18 cellular contexts compared by ENCODE assay signal in the genomic region with DNA sequence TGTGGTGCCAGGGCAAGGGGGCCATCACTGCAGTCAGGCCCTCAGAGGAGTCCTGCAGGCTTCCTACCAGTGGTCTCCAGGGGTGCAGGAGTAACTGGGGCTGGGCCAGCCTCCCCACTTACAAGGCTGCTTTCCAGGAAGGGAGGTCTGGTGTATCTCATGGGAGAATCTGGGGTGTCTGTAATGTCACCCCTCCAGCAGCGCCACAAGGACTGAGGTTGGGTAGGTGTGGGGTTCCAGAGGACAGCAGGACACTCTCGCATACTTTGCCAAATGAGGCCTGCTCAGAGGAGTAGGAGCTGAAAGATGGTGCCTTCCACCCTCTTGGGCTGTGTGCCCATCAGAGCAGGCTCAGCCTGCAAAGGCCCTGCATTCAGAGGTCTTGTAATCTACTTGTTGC. TPM values are rescaled to one million over a fixed set of nuclear protein-coding genes. Genes with fewer than 3 reads are reported as not detected.
DNase-seq lines count a peak whose midpoint lies in the region; ATAC-seq and TF ChIP-seq lines count a peak whose summit lies in the region.
"Had no signal": no experiment of that assay in that cellular context is flagged by ENCODE, and none has a peak within 500 bp of the region (broad histone marks: within the 10 kb centered on the region; RNA-seq: fewer than 3 reads in every experiment).

No MANE protein-coding gene starts in this region.

- H3K9me2 ChIP-seq in PC-3 (replicated peaks; ENCODE audit: low read length) = no peaks in the 10 kb centered on the region

- no peak overlapping the region for H3K27ac ChIP-seq in right cardiac atrium (ENCODE audit: low read length)
- H3K27ac ChIP-seq in right atrium auricular region = no peak overlapping the region
- H3K27ac ChIP-seq in PC-3 (ENCODE audit: low read length) = no peak overlapping the region
- no peak overlapping the region for H3K27ac ChIP-seq in tibial artery
- no peak overlapping the region for H3K27ac ChIP-seq in vagina
- H3K27ac ChIP-seq: A549, SJSA1 had no signal

- no peaks in the 10 kb centered on the region for H4K20me1 ChIP-seq in PC-3 (ENCODE audit: low read length)

- H3K4me3 ChIP-seq in right cardiac atrium (ENCODE audit: low read length) (no peak overlapping the region), right atrium auricular region (no peak overlapping the region), PC-3 (ENCODE audit: low read length) (no peak overlapping the region), tibial artery (no peak overlapping the region), vagina (no peak overlapping the region)
- H3K4me3 ChIP-seq: A549, SJSA1 had no signal

- no peak overlapping the region for H3K4me2 ChIP-seq in PC-3 (ENCODE audit: low read length)
- H3K4me2 ChIP-seq: A549 had no signal

- ATAC-seq in right cardiac atrium = peak; percentile 4 to 20
- ATAC-seq in PC-3 = no peak
- ATAC-seq in GM19351 (IDR thresholded peaks at IDR 0.05; ENCODE audit: unreplicated experiment) = no peak
- ATAC-seq: A549 had no signal

- BruUV-seq in PC-3 (replicated peaks; lab: Mats Ljungman, UMichigan) = TSS peak; percentile 36

- TF ChIP-seq CTCF in right atrium auricular region (IDR thresholded peaks at IDR 0.05) (no peak), PC-3 (conservative IDR thresholded peaks at IDR 0.05; ENCODE audit: low read depth, low read length) (no peak), tibial artery (IDR thresholded peaks at IDR 0.05) (no peak), vagina (IDR thresholded peaks at IDR 0.05) (no peak)

- POLR2A ChIA-PET in PC-3 (lab: Charles Lee; ENCODE audit: unreplicated experiment) = interaction anchor here (0.6 kb wide), 1 partner anchor 9 kb away, joined by 4 read pairs; no protein-coding TSS in a partner anchor

- CTCF ChIA-PET in PC-3 (lab: Charles Lee) = no interaction called here

- no peak overlapping the region for H3K9ac ChIP-seq in PC-3 (ENCODE audit: low read length)

- H3K4me1 ChIP-seq in right cardiac atrium (ENCODE audit: control insufficient read depth, insufficient read depth, low read length) (peaks cover 2% of the 10 kb centered on the region), right atrium auricular region (peaks cover 0 to 47% of the 10 kb centered on the region in 2 donors), PC-3 (ENCODE audit: insufficient read depth, low read length) (no peaks in the 10 kb centered on the region), tibial artery (peaks cover 0 to 5% (median 0%) of the 10 kb centered on the region in 4 donors), vagina (peaks cover 19% of the 10 kb centered on the region)
- H3K4me1 ChIP-seq: A549, SJSA1 had no signal

- 73% methylated on average over 2 of the region's 2 CpGs for WGBS in right cardiac atrium

- H3F3A ChIP-seq in PC-3 (ENCODE audit: low read length, unreplicated experiment) = no peaks in the 10 kb centered on the region

- intact Hi-C loops in right cardiac atrium (cut with DNase I) = no loop called here
- intact Hi-C loops in PC-3 (cut with micrococcal nuclease) = no loop called here
- intact Hi-C loops in posterior vena cava (cut with DNase I) = no loop called here
- intact Hi-C loops in tibial artery (cut with DNase I; ENCODE audit: low total_unique reads) = no loop called here
- intact Hi-C loops in vagina (cut with DNase I) = no loop called here

- no peaks in the 10 kb centered on the region for H3K27me3 ChIP-seq in right cardiac atrium (ENCODE audit: control insufficient read depth, insufficient read depth)
- no peaks in the 10 kb centered on the region for H3K27me3 ChIP-seq in right atrium auricular region
- H3K27me3 ChIP-seq in PC-3 (ENCODE audit: low read length) = no peaks in the 10 kb centered on the region
- H3K27me3 ChIP-seq in tibial artery = no peaks in the 10 kb centered on the region
- no peaks in the 10 kb centered on the region for H3K27me3 ChIP-seq in vagina
- H3K27me3 ChIP-seq: SJSA1 had no signal

- H3K9me3 ChIP-seq in right cardiac atrium (ENCODE audit: control insufficient read depth, low read length) (no peaks in the 10 kb centered on the region), right atrium auricular region (no peaks in the 10 kb centered on the region), PC-3 (ENCODE audit: low read length) (no peaks in the 10 kb centered on the region), tibial artery (no peaks in the 10 kb centered on the region), vagina (no peaks in the 10 kb centered on the region)
- H3K9me3 ChIP-seq: A549, SJSA1 had no signal

- no peak for TF ChIP-seq POLR2A in vagina (IDR thresholded peaks at IDR 0.05)

- DNase-seq in right cardiac atrium (no peak), right atrium auricular region (ENCODE audit: low spot score) (no peak), PC-3 (no peak), posterior vena cava (ENCODE audit: low spot score) (peak; percentile 28), tibial artery (no peak), vagina (ENCODE audit: extremely low spot score in 2 of 2) (no peak)
- DNase-seq: CD4-positive, CD25-positive, alpha-beta regulatory T cell; Karpas-422; NCI-H1092 treated with DMSO at 0.1 percent for 48 hours; NCI-H1436 treated with DMSO at 0.1 percent for 48 hours; NCI-H187 treated with DMSO at 0.1 percent for 48 hours; NCI-H524; NCI-H774 had no signal

- H3K36me3 ChIP-seq in right atrium auricular region = no peaks in the 10 kb centered on the region
- H3K36me3 ChIP-seq in PC-3 (ENCODE audit: low read depth, low read length) = peaks cover 52% of the 10 kb centered on the region
- peaks cover 0 to 6% (median 0%) of the 10 kb centered on the region in 3 donors for H3K36me3 ChIP-seq in tibial artery
- peaks cover 0 to 11% of the 10 kb centered on the region in 2 donors for H3K36me3 ChIP-seq in vagina
- H3K36me3 ChIP-seq: SJSA1 had no signal

- no peak overlapping the region for H2AFZ ChIP-seq in PC-3 (ENCODE audit: low read length)

- H3K79me2 ChIP-seq in PC-3 (ENCODE audit: low read length) = no peaks in the 10 kb centered on the region

RNA-seq across cellular contexts. Expression of gene TNNT2, which starts 46.9 kb away (rescaled TPM):
- total RNA-seq in right cardiac atrium (1,000 to 10,000 TPM; 5,203 to 7,292 (median 7,185) TPM), right atrium auricular region (over 10,000 TPM in 1 of 2 donors, 1,000 to 10,000 TPM in 1; 4,112 to 12,321 TPM), PC-3 (2014; rRNA removed) (1.1 and 2.9 TPM in 2 replicates), posterior vena cava (not detected), vagina (9.8 TPM)
- 16,707 TPM for polyA plus RNA-seq in right cardiac atrium
- total RNA-seq: CD4-positive, CD25-positive, alpha-beta regulatory T cell; Daoy; SJSA1 had no signal
- polyA plus RNA-seq: CD4-positive, CD25-positive, alpha-beta regulatory T cell had no signal

RNA-seq across cellular contexts. Expression of gene PKP1, which starts 47.2 kb away (rescaled TPM):
- total RNA-seq in right cardiac atrium (under 1 TPM in 2 of 4 donors, not detected in 2; 0.03 to 0.22 TPM), right atrium auricular region (1 to 10 TPM in 1 of 2 donors, not detected in 1; 2.3 TPM), PC-3 (2014; rRNA removed) (211 and 259 TPM in 2 replicates), posterior vena cava (1 to 10 TPM in 1 of 2 donors, under 1 TPM in 1; 0.83 to 2.8 TPM), vagina (409 TPM)
- polyA plus RNA-seq in right cardiac atrium = 0.02 TPM
- total RNA-seq: CD4-positive, CD25-positive, alpha-beta regulatory T cell; G401; SJSA1 had no signal
- polyA plus RNA-seq: A549; CD4-positive, CD25-positive, alpha-beta regulatory T cell had no signal

Comparison
In these comparisons a context has a peak if more than half of its experiments do, and no peak if none do; other contexts are left out.
1. ATAC-seq: peak in right cardiac atrium (2 of 2); none in PC-3 (single experiment) and GM19351 (single experiment).
2. RNA of gene TNNT2, which starts 46.9 kb away (total RNA-seq): 4,112 to 12,321 TPM in right atrium auricular region and 5,203 to 7,292 TPM in right cardiac atrium; 9.8 TPM in vagina (single experiment), 1.1 to 2.9 TPM in PC-3 and not detected in posterior vena cava; every median in the first group is over 100 times any median in the second.
3. RNA of gene PKP1, which starts 47.2 kb away (total RNA-seq): 409 TPM in vagina (single experiment) and 211 to 259 TPM in PC-3; 0.83 to 2.8 TPM in posterior vena cava, 2.3 TPM in right atrium auricular region and 0.03 to 0.22 TPM in right cardiac atrium; every median in the first group is over 10 times any median in the second.